Comparison of ENCODE assay signal across 8 cellular contexts in genomic region chr1:243851129-243851756, GRCh38. TPM values are rescaled to one million over a fixed set of nuclear protein-coding genes. Genes with fewer than 3 reads are reported as not detected.
DNase-seq lines count a peak whose midpoint lies in the region; ATAC-seq and TF ChIP-seq lines count a peak whose summit lies in the region.

No MANE protein-coding gene starts in this region.

- no peaks in the 10 kb centered on the region for H4K20me1 ChIP-seq in Karpas-422 (ENCODE audit: insufficient read depth, low read depth, low read length)

- TF ChIP-seq POLR2A in tibial nerve (IDR thresholded peaks at IDR 0.05): no peak

- H3K27me3 ChIP-seq in Karpas-422 (ENCODE audit: low read length) (no peaks in the 10 kb centered on the region), brain microvascular endothelial cell (replicated peaks) (no peaks in the 10 kb centered on the region), lower lobe of right lung (ENCODE audit: low read depth) (no peaks in the 10 kb centered on the region), tibial nerve (no peaks in the 10 kb centered on the region)

- H2AFZ ChIP-seq in Karpas-422 (ENCODE audit: low read length): peak overlapping the region; percentile 72

- H3K9me3 ChIP-seq in Karpas-422 (ENCODE audit: low read length): no peaks in the 10 kb centered on the region
- H3K9me3 ChIP-seq in lower lobe of right lung: no peaks in the 10 kb centered on the region
- no peaks in the 10 kb centered on the region for H3K9me3 ChIP-seq in tibial nerve

- peak overlapping the region; percentile 64 for H3K4me3 ChIP-seq in Karpas-422 (ENCODE audit: low read length)
- peak overlapping the region; percentile 71 for H3K4me3 ChIP-seq in brain microvascular endothelial cell (ENCODE audit: low read depth, low read length)
- H3K4me3 ChIP-seq in lower lobe of right lung: peak overlapping the region; percentile 74
- H3K4me3 ChIP-seq in tibial nerve: peak overlapping the region; percentile 71 to 96 (median 90)

- H3K36me3 ChIP-seq in Karpas-422 (ENCODE audit: insufficient read depth, low read length) (no peaks in the 10 kb centered on the region), brain microvascular endothelial cell (replicated peaks) (no peaks in the 10 kb centered on the region), lower lobe of right lung (no peaks in the 10 kb centered on the region), tibial nerve (no peaks in the 10 kb centered on the region)

- no peaks in the 10 kb centered on the region for H3K9me2 ChIP-seq in Karpas-422 (replicated peaks; ENCODE audit: insufficient read depth, low read length)

- TF ChIP-seq CTCF in brain microvascular endothelial cell (IDR thresholded peaks at IDR 0.05; ENCODE audit: low read depth, low read length, missing control alignments) (no peak), lower lobe of right lung (IDR thresholded peaks at IDR 0.05) (no peak), tibial nerve (IDR thresholded peaks at IDR 0.05) (no peak)

- DNase-seq in DMS153 treated with DMSO at 0.1 percent for 48 hours (lab: John Stamatoyannopoulos, UW; ENCODE audit: unreplicated experiment): peak; percentile 77
- DNase-seq in DMS153 (lab: John Stamatoyannopoulos, UW): no peak
- no peak for DNase-seq in Karpas-422
- DNase-seq in brain microvascular endothelial cell: no peak
- DNase-seq in lower lobe of right lung: no peak
- no peak for DNase-seq in tibial nerve (ENCODE audit: low spot score in 2 of 2)
- DNase-seq in posterior vena cava (ENCODE audit: low spot score): no peak
- no peak for DNase-seq in COLO829 (ENCODE audit: low spot score)

- intact Hi-C loops in lower lobe of right lung (cut with DNase I): no loop called here
- intact Hi-C loops in posterior vena cava (cut with DNase I): no loop called here

- no peak overlapping the region for H3K27ac ChIP-seq in Karpas-422 (ENCODE audit: low read length)
- H3K27ac ChIP-seq in brain microvascular endothelial cell: peak overlapping the region; percentile 94
- peak overlapping the region; percentile 89 for H3K27ac ChIP-seq in lower lobe of right lung
- H3K27ac ChIP-seq in tibial nerve: peak overlapping the region; percentile 98 to 100 (median 99)

- H3K79me2 ChIP-seq in Karpas-422 (ENCODE audit: low read length): no peaks in the 10 kb centered on the region

- in situ Hi-C loops in brain microvascular endothelial cell (cut with HindIII; ENCODE audit: low pct_ligation_motif_present, low sequenced_read_pairs): no loop called here

- H3K4me2 ChIP-seq in Karpas-422 (ENCODE audit: low read depth, low read length, poor library complexity, severe bottlenecking): peak overlapping the region; percentile 82

- WGBS in tibial nerve, 2 donors: 5 to 8% methylated on average over 17 to 20 of the region's 20 CpGs

- H3K4me1 ChIP-seq in Karpas-422 (ENCODE audit: low read length) (peaks cover 10% of the 10 kb centered on the region), lower lobe of right lung (peaks cover 15% of the 10 kb centered on the region), tibial nerve (peaks cover 0 to 30% (median 2%) of the 10 kb centered on the region in 4 donors)

- H3K9ac ChIP-seq in Karpas-422 (ENCODE audit: low read length): peak overlapping the region; percentile 64

- peak in 1 of 2 donors; percentile 21 for TF ChIP-seq EP300 in tibial nerve (IDR thresholded peaks at IDR 0.05)

- ATAC-seq in lower lobe of right lung: no peak

RNA-seq across cellular contexts. Expression of gene AKT3, which starts 1.2 kb away (rescaled TPM):
- 0.11 TPM in 1 of 2 replicates, not detected in the other for total RNA-seq in Karpas-422 (2014; rRNA removed; shearing (Covaris generic); ENCODE audit: low replicate concordance)
- total RNA-seq in lower lobe of right lung: 52.5 TPM
- total RNA-seq in tibial nerve: 10 to 100 TPM; 58.8 to 76.0 (median 69.2) TPM
- 100 to 1,000 TPM; 119 to 169 TPM for total RNA-seq in posterior vena cava

Comparison
In these comparisons a context has a peak if more than half of its experiments do, and no peak if none do; other contexts are left out.
1. RNA of gene AKT3, which starts 1.2 kb away (total RNA-seq): 119 to 169 TPM in posterior vena cava, 58.8 to 76.0 TPM in tibial nerve and 52.5 TPM in lower lobe of right lung (single experiment); 0.11 TPM in Karpas-422; every median in the first group is over 10 times any median in the second.
2. Peak in every context shown above with its lines, with median percentiles within 50 percentile points of each other: H3K4me3 ChIP-seq.